ENCODE assay signal across 1 cellular context in genomic region chr2:205969584-205969983, GRCh38.
TF ChIP-seq lines count a peak whose summit lies in the region.

No MANE protein-coding gene starts in this region.

TF ChIP-seq in HepG2, 621 proteins besides CTCF, POLR2A, EP300 and RAD21:
- TF ChIP-seq ZNF382 (CRISPR knock-in tag; IDR thresholded peaks at IDR 0.05; ENCODE audit: borderline replicate concordance) (no peak), RNF219 (CRISPR knock-in tag; IDR thresholded peaks at IDR 0.05) (no peak), MLXIP (CRISPR knock-in tag; IDR thresholded peaks at IDR 0.05; ENCODE audit: borderline replicate concordance) (no peak), ZNF414 (CRISPR knock-in tag; IDR thresholded peaks at IDR 0.05) (no peak), AFF4 (CRISPR knock-in tag; IDR thresholded peaks at IDR 0.05) (no peak), ZNF121 (CRISPR knock-in tag; IDR thresholded peaks at IDR 0.05) (no peak), FOSL2 (CRISPR knock-in tag; IDR thresholded peaks at IDR 0.05) (no peak), HCFC1 (IDR thresholded peaks at IDR 0.05; ENCODE audit: low read depth, low read length) (no peak), TFDP1 (CRISPR knock-in tag; IDR thresholded peaks at IDR 0.05; ENCODE audit: borderline replicate concordance) (no peak)
